ENCODE assay signal across 1 cellular context in genomic region chr19:51007488-51007887, GRCh38.
A peak's percentile ranks its signal among the peaks of the same experiment; 100 is the strongest.
TF ChIP-seq lines count a peak whose summit lies in the region.

No MANE protein-coding gene starts in this region.

TF ChIP-seq in HEK293, 187 proteins besides CTCF, POLR2A, EP300 and RAD21:
- TF ChIP-seq, protein P1, sequence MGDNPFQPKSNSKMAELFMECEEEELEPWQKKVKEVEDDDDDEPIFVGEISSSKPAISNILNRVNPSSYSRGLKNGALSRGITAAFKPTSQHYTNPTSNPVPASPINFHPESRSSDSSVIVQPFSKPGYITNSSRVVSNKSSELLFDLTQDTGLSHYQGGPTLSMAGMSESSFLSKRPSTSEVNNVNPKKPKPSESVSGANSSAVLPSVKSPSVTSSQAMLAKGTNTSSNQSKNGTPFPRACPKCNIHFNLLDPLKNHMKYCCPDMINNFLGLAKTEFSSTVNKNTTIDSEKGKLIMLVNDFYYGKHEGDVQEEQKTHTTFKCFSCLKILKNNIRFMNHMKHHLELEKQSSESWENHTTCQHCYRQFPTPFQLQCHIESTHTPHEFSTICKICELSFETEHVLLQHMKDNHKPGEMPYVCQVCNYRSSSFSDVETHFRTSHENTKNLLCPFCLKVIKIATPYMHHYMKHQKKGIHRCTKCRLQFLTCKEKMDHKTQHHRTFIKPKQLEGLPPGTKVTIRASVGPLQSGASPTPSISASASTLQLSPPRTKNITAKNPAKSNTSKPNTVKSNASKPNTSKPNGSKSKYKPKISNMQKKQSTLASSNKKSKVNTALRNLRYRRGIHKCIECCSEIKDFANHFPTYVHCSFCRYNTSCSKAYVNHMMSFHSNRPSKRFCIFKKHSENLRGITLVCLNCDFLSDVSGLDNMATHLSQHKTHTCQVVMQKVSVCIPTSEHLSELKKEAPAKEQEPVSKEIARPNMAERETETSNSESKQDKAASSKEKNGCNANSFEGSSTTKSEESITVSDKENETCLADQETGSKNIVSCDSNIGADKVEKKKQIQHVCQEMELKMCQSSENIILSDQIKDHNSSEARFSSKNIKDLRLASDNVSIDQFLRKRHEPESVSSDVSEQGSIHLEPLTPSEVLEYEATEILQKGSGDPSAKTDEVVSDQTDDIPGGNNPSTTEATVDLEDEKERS (tag by site-specific recombination; IDR thresholded peaks at IDR 0.05): no peak
- no peak for TF ChIP-seq HOXA7 (CRISPR knock-in tag; IDR thresholded peaks at IDR 0.05; ENCODE audit: borderline replicate concordance)
- TF ChIP-seq, protein P2, sequence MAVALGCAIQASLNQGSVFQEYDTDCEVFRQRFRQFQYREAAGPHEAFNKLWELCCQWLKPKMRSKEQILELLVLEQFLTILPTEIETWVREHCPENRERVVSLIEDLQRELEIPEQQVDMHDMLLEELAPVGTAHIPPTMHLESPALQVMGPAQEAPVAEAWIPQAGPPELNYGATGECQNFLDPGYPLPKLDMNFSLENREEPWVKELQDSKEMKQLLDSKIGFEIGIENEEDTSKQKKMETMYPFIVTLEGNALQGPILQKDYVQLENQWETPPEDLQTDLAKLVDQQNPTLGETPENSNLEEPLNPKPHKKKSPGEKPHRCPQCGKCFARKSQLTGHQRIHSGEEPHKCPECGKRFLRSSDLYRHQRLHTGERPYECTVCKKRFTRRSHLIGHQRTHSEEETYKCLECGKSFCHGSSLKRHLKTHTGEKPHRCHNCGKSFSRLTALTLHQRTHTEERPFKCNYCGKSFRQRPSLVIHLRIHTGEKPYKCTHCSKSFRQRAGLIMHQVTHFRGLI (tag by site-specific recombination; IDR thresholded peaks at IDR 0.05): no peak
- TF ChIP-seq ZNF600 (tag by site-specific recombination; IDR thresholded peaks at IDR 0.05): 0 out of 2 replicates have a peak, but pooled peaks have one; percentile 16
- peak; percentile 48; the same call in 1 of the 2 replicates for TF ChIP-seq ZNF76 (tag by site-specific recombination; IDR thresholded peaks at IDR 0.05; ENCODE audit: borderline replicate concordance, low read depth)
- TF ChIP-seq ZNF776 (tag by site-specific recombination; IDR thresholded peaks at IDR 0.05; ENCODE audit: borderline replicate concordance): no peak
- TF ChIP-seq ZNF26 (tag by site-specific recombination; IDR thresholded peaks at IDR 0.05): no peak
- TF ChIP-seq ZFP41 (tag by site-specific recombination; IDR thresholded peaks at IDR 0.05; ENCODE audit: borderline replicate concordance): no peak
- peak; percentile 65 for TF ChIP-seq PRDM1 (tag by site-specific recombination; IDR thresholded peaks at IDR 0.05)
- no peak for TF ChIP-seq WT1 (tag by site-specific recombination; IDR thresholded peaks at IDR 0.05)
- TF ChIP-seq ZFP3 (tag by site-specific recombination; IDR thresholded peaks at IDR 0.05; ENCODE audit: low read depth): no peak
- TF ChIP-seq, protein P3, sequence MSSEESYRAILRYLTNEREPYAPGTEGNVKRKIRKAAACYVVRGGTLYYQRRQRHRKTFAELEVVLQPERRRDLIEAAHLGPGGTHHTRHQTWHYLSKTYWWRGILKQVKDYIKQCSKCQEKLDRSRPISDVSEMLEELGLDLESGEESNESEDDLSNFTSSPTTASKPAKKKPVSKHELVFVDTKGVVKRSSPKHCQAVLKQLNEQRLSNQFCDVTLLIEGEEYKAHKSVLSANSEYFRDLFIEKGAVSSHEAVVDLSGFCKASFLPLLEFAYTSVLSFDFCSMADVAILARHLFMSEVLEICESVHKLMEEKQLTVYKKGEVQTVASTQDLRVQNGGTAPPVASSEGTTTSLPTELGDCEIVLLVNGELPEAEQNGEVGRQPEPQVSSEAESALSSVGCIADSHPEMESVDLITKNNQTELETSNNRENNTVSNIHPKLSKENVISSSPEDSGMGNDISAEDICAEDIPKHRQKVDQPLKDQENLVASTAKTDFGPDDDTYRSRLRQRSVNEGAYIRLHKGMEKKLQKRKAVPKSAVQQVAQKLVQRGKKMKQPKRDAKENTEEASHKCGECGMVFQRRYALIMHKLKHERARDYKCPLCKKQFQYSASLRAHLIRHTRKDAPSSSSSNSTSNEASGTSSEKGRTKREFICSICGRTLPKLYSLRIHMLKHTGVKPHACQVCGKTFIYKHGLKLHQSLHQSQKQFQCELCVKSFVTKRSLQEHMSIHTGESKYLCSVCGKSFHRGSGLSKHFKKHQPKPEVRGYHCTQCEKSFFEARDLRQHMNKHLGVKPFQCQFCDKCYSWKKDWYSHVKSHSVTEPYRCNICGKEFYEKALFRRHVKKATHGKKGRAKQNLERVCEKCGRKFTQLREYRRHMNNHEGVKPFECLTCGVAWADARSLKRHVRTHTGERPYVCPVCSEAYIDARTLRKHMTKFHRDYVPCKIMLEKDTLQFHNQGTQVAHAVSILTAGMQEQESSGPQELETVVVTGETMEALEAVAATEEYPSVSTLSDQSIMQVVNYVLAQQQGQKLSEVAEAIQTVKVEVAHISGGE (tag by site-specific recombination; conservative IDR thresholded peaks at IDR 0.05; ENCODE audit: low read depth): no peak
- no peak for TF ChIP-seq ZNF169 (tag by site-specific recombination; IDR thresholded peaks at IDR 0.05)
